8 cellular contexts compared by ENCODE assay signal in the genomic region with DNA sequence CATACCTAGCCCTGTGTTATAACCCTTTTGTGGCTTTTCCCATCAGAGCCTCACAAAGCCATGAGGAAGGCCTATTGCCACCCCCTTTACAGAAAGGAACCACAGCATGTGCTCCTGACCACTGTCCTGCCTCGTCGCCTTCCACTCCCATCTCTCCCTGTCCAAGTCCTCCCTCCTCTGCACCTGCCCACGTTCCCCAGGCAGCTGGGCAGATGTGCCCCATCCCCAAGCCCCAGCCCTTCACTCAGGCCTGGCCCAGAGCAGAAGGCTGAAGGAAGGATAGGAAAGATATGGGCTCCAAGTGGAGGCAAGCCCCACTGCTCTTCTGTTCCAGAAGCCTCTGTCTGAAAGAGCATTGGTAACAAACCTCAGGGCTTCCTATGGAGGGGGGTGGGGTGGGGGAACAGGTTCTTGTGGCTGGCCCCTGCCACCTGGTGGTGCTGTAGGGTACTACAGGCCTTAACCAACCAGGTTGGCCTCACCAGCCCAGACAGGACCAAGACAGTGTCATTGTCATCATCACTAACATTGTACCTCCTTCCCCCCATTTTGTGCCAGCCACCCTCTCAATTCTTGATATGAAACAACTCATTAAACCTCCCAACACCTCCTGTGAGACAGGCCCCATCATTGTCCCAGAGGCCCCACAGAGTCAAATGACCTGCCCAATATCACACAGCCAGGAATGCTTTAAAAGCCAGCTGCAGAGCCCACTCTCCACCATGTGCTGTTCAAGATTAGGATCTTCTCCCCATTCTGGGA. TPM values are rescaled to one million over a fixed set of nuclear protein-coding genes. Genes with fewer than 3 reads are reported as not detected.
A peak's percentile ranks its signal among the peaks of the same experiment; 100 is the strongest.
DNase-seq lines count a peak whose midpoint lies in the region; ATAC-seq and TF ChIP-seq lines count a peak whose summit lies in the region.

No MANE protein-coding gene starts in this region.

- TF ChIP-seq EP300 in sigmoid colon (IDR thresholded peaks at IDR 0.05) = no peak

- H3K36me3 ChIP-seq in MG63 (no peaks in the 10 kb centered on the region; the same call in 1 of the 2 replicates), sigmoid colon (no peaks in the 10 kb centered on the region)

- H3K27me3 ChIP-seq in MG63 = no peaks in the 10 kb centered on the region
- H3K27me3 ChIP-seq in right cardiac atrium (ENCODE audit: control insufficient read depth, insufficient read depth) = no peaks in the 10 kb centered on the region
- no peaks in the 10 kb centered on the region for H3K27me3 ChIP-seq in sigmoid colon

- H3K27ac ChIP-seq in right cardiac atrium (ENCODE audit: low read length) (no peak overlapping the region), sigmoid colon (no peak overlapping the region)

- no peak for TF ChIP-seq POLR2A in sigmoid colon (IDR thresholded peaks at IDR 0.05)

- H3K4me1 ChIP-seq in right cardiac atrium (ENCODE audit: control insufficient read depth, insufficient read depth, low read length) = peaks cover 4% of the 10 kb centered on the region
- peaks cover 0 to 5% (median 2%) of the 10 kb centered on the region in 4 donors for H3K4me1 ChIP-seq in sigmoid colon

- DNase-seq in SIG-M5 treated with dmso at 0.1 percent for 504 hours (lab: John Stamatoyannopoulos, UW; ENCODE audit: unreplicated experiment) (peak; percentile 78), SIG-M5 (lab: John Stamatoyannopoulos, UW) (no peak), MG63 (peak; percentile 62), T-helper 22 cell (ENCODE audit: low read depth) (peak; percentile 73), anterior cingulate cortex (lab: John Stamatoyannopoulos, UW) (peak in 56 of 58 donors; percentile 24 to 90 (median 68)), right cardiac atrium (peak; percentile 86 to 95 (median 92)), sigmoid colon (peak; percentile 93)

- no peak overlapping the region for H3K4me3 ChIP-seq in MG63
- H3K4me3 ChIP-seq in right cardiac atrium (ENCODE audit: low read length) = no peak overlapping the region
- H3K4me3 ChIP-seq in sigmoid colon = no peak overlapping the region

- H3K9me3 ChIP-seq in MG63 = no peaks in the 10 kb centered on the region
- no peaks in the 10 kb centered on the region for H3K9me3 ChIP-seq in right cardiac atrium (ENCODE audit: control insufficient read depth, low read length)
- no peaks in the 10 kb centered on the region for H3K9me3 ChIP-seq in sigmoid colon

- intact Hi-C loops in right cardiac atrium (cut with DNase I) (loop anchor here (1.0 to 5.0 kb wide), 4 partner anchors 92 to 143 kb away; no protein-coding TSS in a partner anchor), sigmoid colon (cut with DNase I) (loop anchor here (1.0 kb wide), 1 partner anchor 143 kb away; no protein-coding TSS in a partner anchor)

- TF ChIP-seq CTCF in sigmoid colon (IDR thresholded peaks at IDR 0.05) = peak; percentile 91 to 98 (median 95)

- peak; percentile 71 to 75 for ATAC-seq in right cardiac atrium
- ATAC-seq in HG02763 (IDR thresholded peaks at IDR 0.05; ENCODE audit: unreplicated experiment) = no peak

- 71% methylated on average over 3 of the region's 3 CpGs for WGBS in right cardiac atrium
- 71 to 84% methylated on average over 3 of the region's 3 CpGs for WGBS in sigmoid colon, 2 donors

RNA-seq across cellular contexts. Expression of a gene that starts 10.0 kb away (rescaled TPM):
- 14.2 and 19.8 TPM in 2 replicates for total RNA-seq in MG63 (2014; rRNA removed; shearing (Covaris generic); ENCODE audit: low replicate concordance)
- total RNA-seq in right cardiac atrium (1 to 10 TPM; 1.0 to 1.4 (median 1.3) TPM), sigmoid colon (1 to 10 TPM in 3 of 4 donors, under 1 TPM in 1; 0.66 to 1.7 (median 1.2) TPM)
- polyA plus RNA-seq in right cardiac atrium (0.75 TPM), sigmoid colon (10 to 100 TPM in 1 of 3 donors, 1 to 10 TPM in 2; 3.6 to 15.8 (median 7.6) TPM)

RNA-seq across cellular contexts. Expression of a gene that starts 53.7 kb away (rescaled TPM):
- total RNA-seq in MG63 (2014; rRNA removed; shearing (Covaris generic); ENCODE audit: low replicate concordance) = 33.7 and 34.0 TPM in 2 replicates
- total RNA-seq in right cardiac atrium = 100 to 1,000 TPM in 3 of 4 donors, 10 to 100 TPM in 1; 95.7 to 123 (median 110) TPM
- 119 TPM for polyA plus RNA-seq in right cardiac atrium
- total RNA-seq in sigmoid colon = 10 to 100 TPM; 23.2 to 27.3 (median 25.8) TPM
- polyA plus RNA-seq in sigmoid colon = 100 to 1,000 TPM in 1 of 3 donors, 10 to 100 TPM in 2; 70.7 to 121 (median 81.7) TPM
